In the genomic region with DNA sequence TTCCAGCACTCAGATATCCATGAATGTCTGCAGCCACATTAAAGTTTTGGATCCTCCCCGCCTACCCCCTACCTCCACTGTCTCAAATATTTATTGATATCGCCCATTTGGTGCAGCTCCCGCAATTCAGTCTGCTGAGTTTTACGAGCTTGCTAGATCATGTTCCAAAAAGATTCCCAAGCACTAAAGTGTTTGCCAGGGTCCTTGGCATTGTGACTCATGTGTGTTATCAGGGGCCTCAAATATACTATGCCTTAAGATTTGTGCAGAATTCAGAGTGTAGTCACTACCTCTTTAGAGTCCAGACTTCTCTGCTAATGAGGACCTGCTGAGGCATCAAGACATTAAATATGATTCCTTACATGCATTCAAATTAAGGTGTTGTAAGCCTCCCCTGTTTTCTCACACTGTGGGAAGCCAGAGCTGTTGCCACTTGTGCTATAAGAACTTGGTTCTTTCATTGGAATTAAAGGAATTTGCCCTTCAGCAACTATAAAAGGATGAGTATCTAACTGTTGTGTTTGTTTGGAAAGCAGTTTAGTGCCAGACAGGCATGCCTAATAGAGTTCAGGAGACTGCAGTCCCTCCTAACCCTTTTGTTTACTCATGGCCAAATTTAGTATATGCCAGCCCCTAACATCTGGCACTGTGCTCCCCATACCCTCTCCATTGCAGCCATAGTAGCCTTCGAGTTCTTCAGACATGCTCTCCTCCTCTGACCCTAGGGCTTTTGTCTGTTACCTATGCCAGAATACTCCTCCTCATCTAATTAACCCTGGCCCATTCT, we compare ENCODE assay signal across 13 cellular contexts.
A peak's percentile ranks its signal among the peaks of the same experiment; 100 is the strongest.
DNase-seq lines count a peak whose midpoint lies in the region; ATAC-seq, FAIRE-seq and TF ChIP-seq lines count a peak whose summit lies in the region.
"Had no signal": no experiment of that assay in that cellular context is flagged by ENCODE, and none has a peak within 500 bp of the region (broad histone marks: within the 10 kb centered on the region; RNA-seq: fewer than 3 reads in every experiment).

No MANE protein-coding gene starts in this region.

- H3K36me3 Mint-ChIP-seq in progenitor cell of endocrine pancreas (ENCODE audit: insufficient read depth) = peaks cover 3% of the 10 kb centered on the region

- no peak for FAIRE-seq in HepG2 (lab: Jason Lieb, UNC)

- peak; percentile 17 for DNase-seq in HepG2 (ENCODE audit: low spot score)
- no peak for DNase-seq in right lobe of liver
- peak; percentile 13 to 21 for DNase-seq in SHP77 (lab: John Stamatoyannopoulos, UW)
- DNase-seq in cardiac muscle cell (ENCODE audit: low read depth in 1 of 2, low spot score in 1 of 2) = peak; percentile 20 to 23
- DNase-seq in SKM-1 treated with dmso at 0.1 percent for 144 hours (lab: John Stamatoyannopoulos, UW; ENCODE audit: unreplicated experiment) = no peak
- DNase-seq in lower leg skin (ENCODE audit: low spot score in 2 of 2) = no peak
- no peak for DNase-seq in progenitor cell of endocrine pancreas (ENCODE audit: low spot score, unreplicated experiment)
- no peak for DNase-seq in RPMI8226
- DNase-seq: activated CD8-positive, alpha-beta T cell treated with anti-CD3 and anti-CD28 coated beads, Interleukin-2, amount 10 ng/mL, durations not matched to agents 7 days and 5 days; BE2C; head of caudate nucleus; NCI-H1092; nucleus accumbens had no signal

- H3K4me3 Mint-ChIP-seq in progenitor cell of endocrine pancreas (ENCODE audit: low read depth) = no peak overlapping the region
- H3K4me3 Mint-ChIP-seq: activated CD8-positive, alpha-beta T cell treated with anti-CD3 and anti-CD28 coated beads, Interleukin-2, amount 10 ng/mL, durations not matched to agents 7 days and 5 days had no signal

- H3K4me2 ChIP-seq in HepG2 (ENCODE audit: low read depth, low read length) = no peak overlapping the region

- TF ChIP-seq RAD21 in HepG2 (CRISPR knock-in tag; IDR thresholded peaks at IDR 0.05) = no peak

- TF ChIP-seq POLR2A in HepG2 (IDR thresholded peaks at IDR 0.05; ENCODE audit: insufficient read depth in 1 of 2, low read depth in 2 of 2, low read length in 2 of 2) (no peak), right lobe of liver (IDR thresholded peaks at IDR 0.05) (no peak), lower leg skin (IDR thresholded peaks at IDR 0.05) (no peak)

- intact Hi-C loops in HepG2 (cut with micrococcal nuclease; ENCODE audit: unreplicated experiment) = no loop called here
- intact Hi-C loops in right lobe of liver (cut with DNase I) = no loop called here
- intact Hi-C loops in lower leg skin (cut with DNase I; ENCODE audit: low total_unique reads) = no loop called here

- CTCF ChIA-PET in HepG2 (lab: Yijun Ruan, JAX; ENCODE audit: low intra/inter-chr PET ratio, low total read pairs) = no interaction called here

- TF ChIP-seq EP300 in HepG2 (IDR thresholded peaks at IDR 0.05; ENCODE audit: low read depth in 2 of 2, low read length in 2 of 2) = no peak
- TF ChIP-seq EP300 in HepG2 (CRISPR knock-in tag; IDR thresholded peaks at IDR 0.05; ENCODE audit: borderline replicate concordance) = no peak

- in situ Hi-C loops in HepG2 (cut with HindIII; ENCODE audit: extremely low pct_ligation_motif_present, low pct_unique_long_range_greater_than_20kb) = no loop called here

- H3K27me3 ChIP-seq in HepG2 (ENCODE audit: control insufficient read depth in 1 of 2, insufficient read depth in 2 of 2, low read length in 2 of 2) (no peaks in the 10 kb centered on the region), right lobe of liver (no peaks in the 10 kb centered on the region), cardiac muscle cell (no peaks in the 10 kb centered on the region)
- H3K27me3 ChIP-seq: BE2C had no signal

- peaks cover 2% of the 10 kb centered on the region for H3K4me1 Mint-ChIP-seq in progenitor cell of endocrine pancreas (ENCODE audit: low read depth)

- no peaks in the 10 kb centered on the region for H4K20me1 ChIP-seq in HepG2 (ENCODE audit: insufficient read depth, low read length)

- H3K27ac ChIP-seq in HepG2 (ENCODE audit: extremely low read length, insufficient read depth, low read length) (no peak overlapping the region), right lobe of liver (no peak overlapping the region), cardiac muscle cell (peak overlapping the region; percentile 78)

- POLR2A ChIA-PET in HepG2 (lab: Yijun Ruan, JAX) = no interaction called here

- H3K79me2 ChIP-seq in HepG2 (ENCODE audit: insufficient read depth, low read length) = no peaks in the 10 kb centered on the region

- H3K9me3 ChIP-seq in HepG2 (ENCODE audit: low read length) (no peaks in the 10 kb centered on the region), right lobe of liver (no peaks in the 10 kb centered on the region), cardiac muscle cell (ENCODE audit: low read depth) (no peaks in the 10 kb centered on the region)
- H3K9me3 ChIP-seq: BE2C had no signal

- no peak overlapping the region for H3K27ac Mint-ChIP-seq in progenitor cell of endocrine pancreas
- H3K27ac Mint-ChIP-seq: activated CD8-positive, alpha-beta T cell treated with anti-CD3 and anti-CD28 coated beads, Interleukin-2, amount 10 ng/mL, durations not matched to agents 7 days and 5 days had no signal

- no TSS peak for BruUV-seq in HepG2 (replicated peaks; lab: Mats Ljungman, UMichigan)

- 95% methylated on average over 5 of the region's 5 CpGs for WGBS in HepG2 (ENCODE audit: low lambda C conversion rate)
- WGBS in right lobe of liver (ENCODE audit: insufficient coverage, low coverage, low lambda C conversion rate, missing lambda C conversion rate) = 100% methylated on average over 4 of the region's 5 CpGs
- 32 to 52% methylated on average over 5 of the region's 5 CpGs for WGBS in lower leg skin, 2 donors

- peaks cover 4% of the 10 kb centered on the region for H3K9me3 Mint-ChIP-seq in progenitor cell of endocrine pancreas (ENCODE audit: low read depth)

- H3K4me3 ChIP-seq in HepG2 (replicated peaks in 1 of 3; ENCODE audit: insufficient read depth in 1 of 3, low read depth in 2 of 3, low read length in 3 of 3) (no peak overlapping the region), right lobe of liver (no peak overlapping the region), cardiac muscle cell (no peak overlapping the region), lower leg skin (ENCODE audit: low read depth, poor library complexity, severe bottlenecking) (no peak overlapping the region)

- no peak overlapping the region for H2AFZ ChIP-seq in HepG2 (ENCODE audit: low read length)

- H3K36me3 ChIP-seq in HepG2 (replicated peaks in 1 of 2; ENCODE audit: control insufficient read depth in 1 of 2, insufficient read depth in 2 of 2, low read length in 2 of 2) = peaks cover 0 to 4% of the 10 kb centered on the region in 2 experiments; a peak in 1 of 5 replicates
- H3K36me3 ChIP-seq in right lobe of liver = no peaks in the 10 kb centered on the region
- no peaks in the 10 kb centered on the region for H3K36me3 ChIP-seq in cardiac muscle cell
- H3K36me3 ChIP-seq: BE2C had no signal

- H3K9ac ChIP-seq in HepG2 (ENCODE audit: insufficient read depth, low read depth, low read length) = no peak overlapping the region

- peaks cover 15% of the 10 kb centered on the region for H3K4me1 ChIP-seq in HepG2 (ENCODE audit: insufficient read depth, low read length)
- no peaks in the 10 kb centered on the region for H3K4me1 ChIP-seq in right lobe of liver
- peaks cover 23% of the 10 kb centered on the region for H3K4me1 ChIP-seq in cardiac muscle cell (ENCODE audit: low read depth)
- H3K4me1 ChIP-seq: BE2C had no signal

- TF ChIP-seq CTCF in HepG2 (CRISPR knock-in tag; IDR thresholded peaks at IDR 0.05) = no peak
- TF ChIP-seq CTCF in right lobe of liver (IDR thresholded peaks at IDR 0.05) = no peak
- TF ChIP-seq CTCF in cardiac muscle cell (IDR thresholded peaks at IDR 0.05; ENCODE audit: low read depth, low read length) = no peak
- TF ChIP-seq CTCF in lower leg skin (IDR thresholded peaks at IDR 0.05) = no peak
- TF ChIP-seq CTCF in progenitor cell of endocrine pancreas (IDR thresholded peaks at IDR 0.05; ENCODE audit: unreplicated experiment) = no peak

- H3K27me3 Mint-ChIP-seq in progenitor cell of endocrine pancreas = peaks cover 5% of the 10 kb centered on the region

- ATAC-seq in HepG2 (peak; percentile 30; the same call in 1 of the 3 replicates), right lobe of liver (no peak)
- ATAC-seq: activated CD8-positive, alpha-beta T cell treated with anti-CD3 and anti-CD28 coated beads, Interleukin-2, amount 10 ng/mL, durations not matched to agents 7 days and 5 days had no signal

TF ChIP-seq in HepG2, 621 proteins besides CTCF, POLR2A, EP300 and RAD21 (continues in another document):
- TF ChIP-seq ZNF160 (CRISPR knock-in tag; IDR thresholded peaks at IDR 0.05) (no peak), ZNF598 (CRISPR knock-in tag; IDR thresholded peaks at IDR 0.05; ENCODE audit: borderline replicate concordance) (no peak), ASH2L (IDR thresholded peaks at IDR 0.05; ENCODE audit: insufficient read length, low read depth, low read length) (no peak), DMAP1 (CRISPR knock-in tag; IDR thresholded peaks at IDR 0.05) (no peak), TCF12 (IDR thresholded peaks at IDR 0.05) (no peak), TCF12 (CRISPR knock-in tag; IDR thresholded peaks at IDR 0.05) (no peak), CREM (IDR thresholded peaks at IDR 0.05) (no peak), CREM (CRISPR knock-in tag; IDR thresholded peaks at IDR 0.05) (no peak), CBFB (CRISPR knock-in tag; IDR thresholded peaks at IDR 0.05) (no peak), ZNF136 (CRISPR knock-in tag; IDR thresholded peaks at IDR 0.05; ENCODE audit: low read depth) (no peak), MZF1 (CRISPR knock-in tag; IDR thresholded peaks at IDR 0.05; ENCODE audit: borderline replicate concordance) (no peak), ZFP82 (CRISPR knock-in tag; IDR thresholded peaks at IDR 0.05; ENCODE audit: borderline replicate concordance) (no peak), TOPORS (CRISPR knock-in tag; IDR thresholded peaks at IDR 0.05) (no peak)
- TF ChIP-seq, protein P1, sequence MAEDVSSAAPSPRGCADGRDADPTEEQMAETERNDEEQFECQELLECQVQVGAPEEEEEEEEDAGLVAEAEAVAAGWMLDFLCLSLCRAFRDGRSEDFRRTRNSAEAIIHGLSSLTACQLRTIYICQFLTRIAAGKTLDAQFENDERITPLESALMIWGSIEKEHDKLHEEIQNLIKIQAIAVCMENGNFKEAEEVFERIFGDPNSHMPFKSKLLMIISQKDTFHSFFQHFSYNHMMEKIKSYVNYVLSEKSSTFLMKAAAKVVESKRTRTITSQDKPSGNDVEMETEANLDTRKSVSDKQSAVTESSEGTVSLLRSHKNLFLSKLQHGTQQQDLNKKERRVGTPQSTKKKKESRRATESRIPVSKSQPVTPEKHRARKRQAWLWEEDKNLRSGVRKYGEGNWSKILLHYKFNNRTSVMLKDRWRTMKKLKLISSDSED (CRISPR knock-in tag; IDR thresholded peaks at IDR 0.05) = no peak
- TF ChIP-seq, protein P2, sequence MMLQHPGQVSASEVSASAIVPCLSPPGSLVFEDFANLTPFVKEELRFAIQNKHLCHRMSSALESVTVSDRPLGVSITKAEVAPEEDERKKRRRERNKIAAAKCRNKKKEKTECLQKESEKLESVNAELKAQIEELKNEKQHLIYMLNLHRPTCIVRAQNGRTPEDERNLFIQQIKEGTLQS (CRISPR knock-in tag; IDR thresholded peaks at IDR 0.05) = no peak

Comparison
In these comparisons a context has a peak if more than half of its experiments do, and no peak if none do; other contexts are left out.
1. DNase-seq: peak in HepG2 (single experiment), SHP77 (2 of 2) and cardiac muscle cell (2 of 2); none in right lobe of liver (0 of 3), SKM-1 treated with dmso at 0.1 percent for 144 hours (single experiment), lower leg skin (0 of 2), progenitor cell of endocrine pancreas (single experiment) and RPMI8226 (single experiment).